In genomic region chr21:19290328-19290727, GRCh38 we compare ENCODE assay signal across 23 cellular contexts.
"Had no signal": no experiment of that assay in that cellular context is flagged by ENCODE, and none has a peak within 500 bp of the region (broad histone marks: within the 10 kb centered on the region; RNA-seq: fewer than 3 reads in every experiment).

No MANE protein-coding gene starts in this region.

- H3K27me3 ChIP-seq: dorsolateral prefrontal cortex, esophagus muscularis mucosa, foreskin keratinocyte, gastroesophageal sphincter, heart left ventricle, left lung had no signal

- H3K4me1 Mint-ChIP-seq: mesothelial cell of epicardium, naive B cell had no signal

- H3K4me1 ChIP-seq: esophagus muscularis mucosa, foreskin keratinocyte, gastroesophageal sphincter, heart left ventricle, left lung, lower lobe of right lung had no signal

- H3K27ac ChIP-seq: coronary artery, dorsolateral prefrontal cortex, esophagus muscularis mucosa, foreskin keratinocyte, gastroesophageal sphincter, heart left ventricle, left lung, lower lobe of right lung had no signal

- H3K27me3 Mint-ChIP-seq: naive B cell had no signal

- H3K4me3 Mint-ChIP-seq: mesothelial cell of epicardium, naive B cell had no signal

- H3K4me3 ChIP-seq: coronary artery, dorsolateral prefrontal cortex, esophagus muscularis mucosa, gastroesophageal sphincter, heart left ventricle, left lung, lower lobe of right lung, mucosa of descending colon had no signal

- H3K36me3 ChIP-seq: esophagus muscularis mucosa, gastroesophageal sphincter, heart left ventricle, left lung, lower lobe of right lung had no signal

- DNase-seq: dermis blood vessel endothelial cell; dorsolateral prefrontal cortex; effector CD4-positive, alpha-beta T cell; effector memory CD4-positive, alpha-beta T cell; foreskin keratinocyte; heart left ventricle; hippocampal formation; left cardiac atrium; left lung; left ventricle myocardium superior; lower lobe of right lung; mesenchymal stem cell; mucosa of descending colon; naive B cell had no signal

- H3K27ac Mint-ChIP-seq: mesothelial cell of epicardium, naive B cell had no signal

- ATAC-seq: foreskin keratinocyte, gastroesophageal sphincter, heart left ventricle, left cardiac atrium, left lung, left ventricle myocardium superior, lower lobe of right lung, mucosa of descending colon had no signal

- H3K9me3 ChIP-seq: esophagus muscularis mucosa, gastroesophageal sphincter, lower lobe of right lung had no signal

- H3K36me3 Mint-ChIP-seq: naive B cell had no signal

- FAIRE-seq: colon, endothelial cell of umbilical vein, frontal cortex, islet of Langerhans, keratinocyte had no signal
